ENCODE assay signal across 25 cellular contexts in the genomic region with DNA sequence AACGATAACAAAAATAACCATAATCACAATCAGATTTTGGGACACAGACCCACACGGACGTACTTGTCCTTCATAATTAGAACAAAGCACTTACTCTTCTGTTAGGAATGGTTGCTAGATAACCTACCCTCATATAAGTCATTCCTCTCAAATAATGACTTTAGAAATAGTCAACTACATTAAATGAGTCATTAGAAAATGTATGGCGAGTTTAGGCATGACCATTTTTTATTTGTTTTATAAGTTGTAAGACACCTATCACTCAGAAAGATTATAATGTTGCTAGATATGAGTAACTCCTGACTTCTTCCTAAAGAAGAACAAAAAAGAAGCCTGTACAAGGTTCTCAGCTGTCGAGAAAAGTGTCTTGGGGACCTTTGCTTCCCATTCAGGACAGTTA.
"Had no signal": no experiment of that assay in that cellular context is flagged by ENCODE, and none has a peak within 500 bp of the region (broad histone marks: within the 10 kb centered on the region; RNA-seq: fewer than 3 reads in every experiment).

No MANE protein-coding gene starts in this region.

- H3K27me3 ChIP-seq: neural progenitor cell, ovary, right lobe of liver, sigmoid colon, suprapubic skin, testis, tibial artery, transverse colon, upper lobe of right lung, uterus had no signal

- H3K4me2 ChIP-seq: neural progenitor cell had no signal

- H3K36me3 ChIP-seq: neural progenitor cell, ovary, right lobe of liver, sigmoid colon, suprapubic skin, tibial artery, transverse colon, upper lobe of right lung, uterus had no signal

- H3K4me1 ChIP-seq: neural progenitor cell, parathyroid adenoma, psoas muscle, right lobe of liver, sigmoid colon, suprapubic skin, testis, tibial artery, transverse colon, upper lobe of right lung, uterus had no signal

- H3K4me3 ChIP-seq: neural progenitor cell, ovary, psoas muscle, right lobe of liver, sigmoid colon, suprapubic skin, testis, tibial artery, transverse colon, upper lobe of right lung, uterus had no signal

- H3K9me3 ChIP-seq: ovary, psoas muscle, right lobe of liver, sigmoid colon, suprapubic skin, testis, tibial artery, transverse colon, upper lobe of right lung, uterus had no signal

- H3K79me2 ChIP-seq: parathyroid adenoma had no signal

- H3K9ac ChIP-seq: neural progenitor cell, parathyroid adenoma had no signal

- DNase-seq: natural killer cell; occipital lobe; ovary; posterior cingulate gyrus; psoas muscle; right cardiac atrium; right lobe of liver; sigmoid colon; small intestine; stimulated activated CD4-positive, alpha-beta T cell treated with anti-CD3 and anti-CD28 coated beads, Interleukin-15, amount 100 ng/mL, for 24 hours; stimulated activated CD4-positive, alpha-beta T cell treated with anti-CD3 and anti-CD28 coated beads, Interleukin-2, amount 100 ng/mL, for 24 hours; stimulated activated CD4-positive, alpha-beta T cell treated with anti-CD3 and anti-CD28 coated beads, Interleukin-2, amount 100 ng/mL, for 48 hours; stimulated activated CD4-positive, alpha-beta T cell treated with anti-CD3 and anti-CD28 coated beads, Interleukin-4, amount 100 ng/mL, for 24 hours; stimulated activated naive B cell treated with anti-CD40 and anti-IgM and Interleukin-4, amounts not matched to agents 10 μg/mL and 1 μg/mL and 100 μg/mL, for 72 hours; stimulated activated naive CD4-positive, alpha-beta T cell treated with Interleukin-2 at 50 U/mL for 16 hours; substantia nigra; testis; tibial artery; transverse colon; upper lobe of right lung; uterus had no signal

- H2AFZ ChIP-seq: neural progenitor cell, parathyroid adenoma had no signal

- H3K27ac ChIP-seq: neural progenitor cell, ovary, parathyroid adenoma, psoas muscle, right lobe of liver, sigmoid colon, suprapubic skin, testis, tibial artery, transverse colon, upper lobe of right lung, uterus had no signal

- ATAC-seq: natural killer cell; psoas muscle; right cardiac atrium; right lobe of liver; stimulated activated effector memory CD8-positive, alpha-beta T cell treated with anti-CD3 and anti-CD28 coated beads, Interleukin-12 subunit alpha, Interleukin-12 subunit beta, amount 100 ng/mL, for 72 hours; stimulated activated naive B cell treated with anti-CD40 and anti-IgM and Interleukin-4, amounts not matched to agents 10 μg/mL and 1 μg/mL and 100 μg/mL, for 72 hours; upper lobe of right lung had no signal
